Comparison of ENCODE assay signal across 8 cellular contexts in genomic region chr9:21576331-21577189, GRCh38.
DNase-seq lines count a peak whose midpoint lies in the region; TF ChIP-seq lines count a peak whose summit lies in the region.

No MANE protein-coding gene starts in this region.

- H3K36me3 ChIP-seq in MG63, result no peaks in the 10 kb centered on the region

- H3K4me3 ChIP-seq in MG63, result peak overlapping the region; percentile 35

- peak overlapping the region; percentile 51 for H3K4me3 Mint-ChIP-seq in neural crest cell

- H3K4me1 Mint-ChIP-seq in neural crest cell, result peaks cover 23% of the 10 kb centered on the region

- no peaks in the 10 kb centered on the region for H3K9me3 Mint-ChIP-seq in neural crest cell

- no peaks in the 10 kb centered on the region for H3K27me3 ChIP-seq in MG63

- no peak for TF ChIP-seq CTCF in neural crest cell (conservative IDR thresholded peaks at IDR 0.05)

- DNase-seq in activated T-cell treated with anti-CD3 and anti-CD28 coated beads for 48 hours (ENCODE audit: low read depth) (peak; percentile 11), activated T-cell treated with anti-CD3 and anti-CD28 coated beads for 4 hours (no peak), MG63 (peak; percentile 99), neural crest cell (ENCODE audit: low read depth, low spot score) (no peak), mucosa of gallbladder (ENCODE audit: low spot score) (no peak), NCI-H446 (lab: John Stamatoyannopoulos, UW) (no peak), OCI-M2 (lab: John Stamatoyannopoulos, UW; ENCODE audit: unreplicated experiment) (no peak)
- DNase-seq in central memory CD4-positive, alpha-beta T cell, result peak; percentile 55

- no peaks in the 10 kb centered on the region for H3K27me3 Mint-ChIP-seq in neural crest cell (ENCODE audit: low read depth)

- H3K27ac Mint-ChIP-seq in neural crest cell (ENCODE audit: unreplicated experiment), result peak overlapping the region; percentile 79

- H3K36me3 Mint-ChIP-seq in neural crest cell (ENCODE audit: low read depth), result no peaks in the 10 kb centered on the region

- H3K9me3 ChIP-seq in MG63, result no peaks in the 10 kb centered on the region

Comparison
In these comparisons a context has a peak if more than half of its experiments do, and no peak if none do; other contexts are left out.
1. DNase-seq: peak in activated T-cell treated with anti-CD3 and anti-CD28 coated beads for 48 hours (single experiment), MG63 (single experiment) and central memory CD4-positive, alpha-beta T cell (single experiment); none in activated T-cell treated with anti-CD3 and anti-CD28 coated beads for 4 hours (single experiment), neural crest cell (single experiment), mucosa of gallbladder (single experiment), NCI-H446 (0 of 2) and OCI-M2 (single experiment).